Comparison of ENCODE assay signal across 10 cellular contexts in the genomic region with DNA sequence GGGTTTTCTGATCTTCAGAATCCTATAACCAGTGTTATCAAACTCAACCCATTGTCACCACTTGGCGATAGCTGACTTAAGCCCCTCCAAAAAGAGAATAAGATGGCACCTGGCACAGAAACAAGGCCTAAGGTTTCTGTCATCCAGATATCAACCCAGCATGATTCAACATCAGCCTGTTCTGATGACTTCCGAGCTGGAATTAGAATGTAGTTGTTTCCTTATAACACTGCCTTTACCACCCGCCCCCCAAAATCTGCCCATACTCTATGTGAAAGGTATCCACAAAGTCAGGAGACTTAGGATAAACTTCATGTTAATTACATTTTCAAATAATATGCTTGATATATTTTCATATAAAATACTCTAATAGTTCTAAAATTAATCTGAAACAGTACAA. TPM values are rescaled to one million over a fixed set of nuclear protein-coding genes. Genes with fewer than 3 reads are reported as not detected.
A peak's percentile ranks its signal among the peaks of the same experiment; 100 is the strongest.
DNase-seq lines count a peak whose midpoint lies in the region; ATAC-seq, FAIRE-seq and TF ChIP-seq lines count a peak whose summit lies in the region.
"Had no signal": no experiment of that assay in that cellular context is flagged by ENCODE, and none has a peak within 500 bp of the region (broad histone marks: within the 10 kb centered on the region; RNA-seq: fewer than 3 reads in every experiment).

No MANE protein-coding gene starts in this region.

- no peak for FAIRE-seq in astrocyte (lab: Jason Lieb, UNC)

- no peak overlapping the region for H2BK5ac ChIP-seq in mesenchymal stem cell (ENCODE audit: low read depth, low read length, poor library complexity, severe bottlenecking)

- no peak for ATAC-seq in activated T-cell treated with anti-CD3 and anti-CD28 coated beads, Interleukin-2, amount 50 U/mL, for 4 hours

- no peak overlapping the region for H3K4ac ChIP-seq in mesenchymal stem cell (ENCODE audit: low read depth in 1 of 2, low read length in 2 of 2)

- H3K4me2 ChIP-seq in astrocyte (ENCODE audit: low read length), result peak overlapping the region; percentile 13
- no peak overlapping the region for H3K4me2 ChIP-seq in mesenchymal stem cell (ENCODE audit: low read length, poor library complexity, severe bottlenecking)

- no peak for TF ChIP-seq POLR2A in testis (IDR thresholded peaks at IDR 0.05)

- no peak overlapping the region for H2BK120ac ChIP-seq in mesenchymal stem cell (ENCODE audit: low read depth, low read length)

- H4K91ac ChIP-seq in mesenchymal stem cell (ENCODE audit: low read length), result no peak overlapping the region

- H2AFZ ChIP-seq in astrocyte (ENCODE audit: low read depth, low read length) (no peak overlapping the region), mesenchymal stem cell (ENCODE audit: low read depth, low read length) (no peak overlapping the region)

- TF ChIP-seq CTCF in astrocyte (IDR thresholded peaks at IDR 0.05; ENCODE audit: insufficient read depth, low read depth, low read length), result no peak
- TF ChIP-seq CTCF in testis (IDR thresholded peaks at IDR 0.05), result no peak
- TF ChIP-seq CTCF in type B pancreatic cell (conservative IDR thresholded peaks at IDR 0.05), result no peak

- H2AK5ac ChIP-seq in mesenchymal stem cell (ENCODE audit: low read length, severe bottlenecking), result no peak overlapping the region

- no peak overlapping the region for H2BK12ac ChIP-seq in mesenchymal stem cell (ENCODE audit: low read length in 2 of 2)

- H3K23ac ChIP-seq in mesenchymal stem cell (ENCODE audit: low read length in 2 of 2), result no peak overlapping the region

- peaks cover 50% of the 10 kb centered on the region for H3K4me1 ChIP-seq in astrocyte (ENCODE audit: insufficient read depth, low read length)
- H3K4me1 ChIP-seq in mesenchymal stem cell (ENCODE audit: control insufficient read depth, insufficient read depth, low read depth, low read length), result peaks cover 13% of the 10 kb centered on the region
- H3K4me1 ChIP-seq in testis, result peaks cover 49% of the 10 kb centered on the region

- no peak overlapping the region for H3K9ac ChIP-seq in astrocyte (ENCODE audit: low read length)
- peak overlapping the region; percentile 98 for H3K9ac ChIP-seq in mesenchymal stem cell (ENCODE audit: low read length)

- no peaks in the 10 kb centered on the region for H3K9me3 Mint-ChIP-seq in activated T-cell treated with anti-CD3 and anti-CD28 coated beads, Interleukin-2, amount 50 U/mL, for 4 hours
- H3K9me3 Mint-ChIP-seq in astrocyte (ENCODE audit: unreplicated experiment) (peaks cover 7% of the 10 kb centered on the region), type B pancreatic cell (no peaks in the 10 kb centered on the region)
- H3K9me3 Mint-ChIP-seq: mesothelial cell of epicardium had no signal

- no peak overlapping the region for H4K8ac ChIP-seq in mesenchymal stem cell (ENCODE audit: low read length)

- H3K79me1 ChIP-seq in mesenchymal stem cell (replicated peaks; ENCODE audit: low read length, poor library complexity, severe bottlenecking), result peaks cover 2% of the 10 kb centered on the region

- DNase-seq in activated T-cell treated with anti-CD3 and anti-CD28 coated beads, Interleukin-2, amount 50 U/mL, for 4 hours, result no peak
- no peak for DNase-seq in activated T-cell treated with anti-CD3 and anti-CD28 coated beads, Interleukin-2, amount 50 U/mL, for 1 hour
- no peak for DNase-seq in astrocyte (ENCODE audit: low read depth)
- peak; percentile 40 for DNase-seq in mesenchymal stem cell
- DNase-seq in testis, result no peak
- DNase-seq in Kasumi-1 (lab: John Stamatoyannopoulos, UW), result no peak
- DNase-seq in type B pancreatic cell (ENCODE audit: extremely low spot score, unreplicated experiment), result no peak
- DNase-seq in NK-92 treated with Interleukin-12 subunit alpha and Interleukin-12 subunit beta, amount 100 ng/mL, for 24 hours (lab: John Stamatoyannopoulos, UW), result no peak
- DNase-seq: retina had no signal

- H3K9me3 ChIP-seq in astrocyte (ENCODE audit: insufficient read depth, low read depth, low read length), result no peaks in the 10 kb centered on the region
- no peaks in the 10 kb centered on the region for H3K9me3 ChIP-seq in mesenchymal stem cell (ENCODE audit: control insufficient read depth, low read length)
- no peaks in the 10 kb centered on the region for H3K9me3 ChIP-seq in testis

- no peaks in the 10 kb centered on the region for H3K27me3 Mint-ChIP-seq in activated T-cell treated with anti-CD3 and anti-CD28 coated beads, Interleukin-2, amount 50 U/mL, for 4 hours (ENCODE audit: low read depth)
- H3K27me3 Mint-ChIP-seq in astrocyte (ENCODE audit: low read depth, unreplicated experiment), result no peaks in the 10 kb centered on the region
- peaks cover 9% of the 10 kb centered on the region for H3K27me3 Mint-ChIP-seq in type B pancreatic cell

- peak overlapping the region; percentile 54 for H3K4me3 Mint-ChIP-seq in activated T-cell treated with anti-CD3 and anti-CD28 coated beads, Interleukin-2, amount 50 U/mL, for 4 hours
- no peak overlapping the region for H3K4me3 Mint-ChIP-seq in astrocyte (ENCODE audit: unreplicated experiment)
- H3K4me3 Mint-ChIP-seq in type B pancreatic cell, result no peak overlapping the region
- H3K4me3 Mint-ChIP-seq: mesothelial cell of epicardium had no signal

- peak overlapping the region; percentile 99 for H3K27ac ChIP-seq in astrocyte (ENCODE audit: low read depth, low read length)
- no peak overlapping the region for H3K27ac ChIP-seq in mesenchymal stem cell (ENCODE audit: low read length, poor library complexity, severe bottlenecking)
- peak overlapping the region; percentile 99 for H3K27ac ChIP-seq in testis

- H4K20me1 ChIP-seq in astrocyte (ENCODE audit: insufficient read depth, low read length), result peaks cover 11% of the 10 kb centered on the region

- peaks cover 68% of the 10 kb centered on the region for H3K4me1 Mint-ChIP-seq in activated T-cell treated with anti-CD3 and anti-CD28 coated beads, Interleukin-2, amount 50 U/mL, for 4 hours (ENCODE audit: low read depth)
- H3K4me1 Mint-ChIP-seq in astrocyte (ENCODE audit: low read depth, unreplicated experiment), result peaks cover 33% of the 10 kb centered on the region
- H3K4me1 Mint-ChIP-seq in type B pancreatic cell (ENCODE audit: unreplicated experiment), result peaks cover 47% of the 10 kb centered on the region

- H3K27ac Mint-ChIP-seq in astrocyte (ENCODE audit: unreplicated experiment) (no peak overlapping the region), type B pancreatic cell (no peak overlapping the region)
- H3K27ac Mint-ChIP-seq: mesothelial cell of epicardium had no signal

- no peak overlapping the region for H3K4me3 ChIP-seq in astrocyte (ENCODE audit: insufficient read depth, low read depth, low read length)
- H3K4me3 ChIP-seq in mesenchymal stem cell (ENCODE audit: insufficient read depth in 1 of 2, low read depth in 1 of 2, low read length in 2 of 2), result peak overlapping the region in 1 of 2 experiments; percentile 93
- peak overlapping the region in 1 of 2 donors; percentile 95 for H3K4me3 ChIP-seq in testis

- no peak overlapping the region for H3K14ac ChIP-seq in mesenchymal stem cell (ENCODE audit: low read length in 2 of 2)

- intact Hi-C loops in testis (cut with DNase I; ENCODE audit: low total_unique reads), result no loop called here

- H3K18ac ChIP-seq in mesenchymal stem cell (ENCODE audit: low read depth in 1 of 2, low read length in 2 of 2), result no peak overlapping the region

- 100% methylated on average over 1 of the region's 3 CpGs for WGBS in mesenchymal stem cell
- 74 to 85% methylated on average over 3 of the region's 3 CpGs for WGBS in testis, 2 donors

- H3K79me2 ChIP-seq in astrocyte (ENCODE audit: insufficient read depth, low read length), result peaks cover 86% of the 10 kb centered on the region

- H2BK15ac ChIP-seq in mesenchymal stem cell (ENCODE audit: low read depth, poor library complexity, severe bottlenecking), result no peak overlapping the region

- H3K36me3 ChIP-seq in astrocyte (ENCODE audit: insufficient read depth, low read length), result no peaks in the 10 kb centered on the region
- H3K36me3 ChIP-seq in mesenchymal stem cell (ENCODE audit: control insufficient read depth in 1 of 2, insufficient read depth in 2 of 2, low read depth in 1 of 2, low read length in 2 of 2), result peaks cover 0 to 5% of the 10 kb centered on the region in 2 experiments
- no peaks in the 10 kb centered on the region for H3K36me3 ChIP-seq in testis (ENCODE audit: low read depth, missing control alignments)

- no peaks in the 10 kb centered on the region for H3K27me3 ChIP-seq in astrocyte (ENCODE audit: insufficient read depth, low read length)
- H3K27me3 ChIP-seq in mesenchymal stem cell (ENCODE audit: control insufficient read depth in 1 of 2, insufficient read depth in 1 of 2, low read length in 2 of 2), result no peaks in the 10 kb centered on the region
- no peaks in the 10 kb centered on the region for H3K27me3 ChIP-seq in testis

- H3K36me3 Mint-ChIP-seq in activated T-cell treated with anti-CD3 and anti-CD28 coated beads, Interleukin-2, amount 50 U/mL, for 4 hours (ENCODE audit: insufficient read depth), result peaks cover 6% of the 10 kb centered on the region
- H3K36me3 Mint-ChIP-seq in astrocyte (ENCODE audit: low read depth, unreplicated experiment) (no peaks in the 10 kb centered on the region), type B pancreatic cell (no peaks in the 10 kb centered on the region)
- H3K36me3 Mint-ChIP-seq: mesothelial cell of epicardium had no signal

RNA-seq across cellular contexts. Expression of a gene that starts 5.2 kb away (rescaled TPM):
- total RNA-seq in activated T-cell treated with anti-CD3 and anti-CD28 coated beads, Interleukin-2, amount 50 U/mL, for 4 hours, result 10 to 100 TPM; 21.3 to 25.3 (median 24.6) TPM
- total RNA-seq in astrocyte, result 4.7 and 4.9 TPM in 2 replicates
- 31.5 TPM for polyA plus RNA-seq in mesenchymal stem cell (2013, experiment 1 of 2)
- polyA plus RNA-seq in mesenchymal stem cell (2013, experiment 2 of 2), result 32.5 TPM
- 10 to 100 TPM; 39.8 to 47.9 TPM for total RNA-seq in testis
- polyA plus RNA-seq in testis (ENCODE audit: insufficient read depth, low read depth, low replicate concordance), result 11.8 TPM
- 16.7 and 21.6 TPM in 2 replicates for total RNA-seq in type B pancreatic cell (ENCODE audit: low replicate concordance)
